21 cellular contexts compared by ENCODE assay signal in the genomic region with DNA sequence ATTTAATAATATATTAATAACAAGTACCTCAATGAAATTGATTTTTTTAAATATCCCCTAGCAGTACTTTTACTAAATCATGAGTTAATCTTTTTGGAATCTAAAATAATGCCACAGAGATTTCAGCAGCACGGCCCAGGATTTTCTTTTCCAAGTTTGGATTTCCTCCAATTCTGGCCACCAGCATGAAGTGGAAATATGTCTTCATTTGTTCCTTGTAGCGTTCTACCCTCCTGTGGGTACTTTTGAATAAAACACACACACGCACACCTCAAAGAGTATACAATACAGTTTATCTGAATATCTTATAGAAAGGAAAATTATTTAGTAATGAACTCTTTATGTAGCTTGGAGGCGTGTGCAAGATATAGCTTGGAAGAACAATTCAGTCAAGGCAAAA.
"Had no signal": no experiment of that assay in that cellular context is flagged by ENCODE, and none has a peak within 500 bp of the region (broad histone marks: within the 10 kb centered on the region; RNA-seq: fewer than 3 reads in every experiment).

No MANE protein-coding gene starts in this region.

- H3K4me3 Mint-ChIP-seq: activated naive CD4-positive, alpha-beta T cell treated with anti-CD3 and anti-CD28 coated beads, Interleukin-2, amount 50 U/mL, for 24 hours; natural killer cell treated with Interleukin-12 subunit alpha and Interleukin-12 subunit beta and Interleukin-15 and Interleukin-18, amount 100 ng/mL, for 72 hours; stimulated activated naive B cell treated with anti-CD40 and anti-IgM and Interleukin-4, amounts not matched to agents 10 μg/mL and 1 μg/mL and 100 μg/mL, for 72 hours; T-helper 2 cell treated with Interferon-gamma antibody and Interleukin-4, amounts not matched to agents 5 μg/mL and 100 μg/mL, for 36 hours had no signal

- DNase-seq: activated T-cell treated with anti-CD3 and anti-CD28 coated beads, Interleukin-2, amount 50 U/mL, for 1 hour; amygdala; cortex of kidney; effector memory CD4-positive, alpha-beta T cell; foreskin keratinocyte; head of caudate nucleus; left colon; mucosa of descending colon; nucleus accumbens; right cardiac atrium; spleen; stimulated activated CD4-positive, alpha-beta T cell treated with anti-CD3 and anti-CD28 coated beads, Interleukin-1b, Interleukin-23, amount 100 ng/mL, for 48 hours; stimulated activated naive B cell treated with anti-CD40 and anti-IgM and Interleukin-4, amounts not matched to agents 10 μg/mL and 1 μg/mL and 100 μg/mL, for 72 hours; substantia nigra; trophoblast cell had no signal

- H3K4me1 ChIP-seq: foreskin keratinocyte had no signal

- H3K27me3 ChIP-seq: cardiac muscle cell, spleen had no signal

- H3K27me3 Mint-ChIP-seq: activated naive CD4-positive, alpha-beta T cell treated with anti-CD3 and anti-CD28 coated beads, Interleukin-2, amount 50 U/mL, for 24 hours; progenitor cell of endocrine pancreas had no signal

- H3K4me3 ChIP-seq: cardiac muscle cell, mucosa of descending colon, spleen had no signal

- H3K9me3 ChIP-seq: mucosa of descending colon, spleen had no signal

- H3K36me3 ChIP-seq: cardiac muscle cell, spleen had no signal

- ATAC-seq: activated CD4-positive, CD25-positive, alpha-beta regulatory T cell treated with anti-CD3 and anti-CD28 coated beads, Interleukin-2, amount 50 U/mL, for 24 hours; foreskin keratinocyte; left colon; mucosa of descending colon; natural killer cell treated with Interleukin-12 subunit alpha and Interleukin-12 subunit beta and Interleukin-15 and Interleukin-18, amount 100 ng/mL, for 72 hours; right cardiac atrium; stimulated activated naive B cell treated with anti-CD40 and anti-IgM and Interleukin-4, amounts not matched to agents 10 μg/mL and 1 μg/mL and 100 μg/mL, for 72 hours had no signal

- H3K27ac Mint-ChIP-seq: activated naive CD4-positive, alpha-beta T cell treated with anti-CD3 and anti-CD28 coated beads, Interleukin-2, amount 50 U/mL, for 24 hours; natural killer cell treated with Interleukin-12 subunit alpha and Interleukin-12 subunit beta and Interleukin-15 and Interleukin-18, amount 100 ng/mL, for 72 hours; progenitor cell of endocrine pancreas; stimulated activated naive B cell treated with anti-CD40 and anti-IgM and Interleukin-4, amounts not matched to agents 10 μg/mL and 1 μg/mL and 100 μg/mL, for 72 hours; T-helper 2 cell treated with Interferon-gamma antibody and Interleukin-4, amounts not matched to agents 5 μg/mL and 100 μg/mL, for 36 hours had no signal

- H3K4me1 Mint-ChIP-seq: stimulated activated naive B cell treated with anti-CD40 and anti-IgM and Interleukin-4, amounts not matched to agents 10 μg/mL and 1 μg/mL and 100 μg/mL, for 72 hours had no signal

- H3K27ac ChIP-seq: cardiac muscle cell, foreskin keratinocyte, spleen had no signal

- H3K9me3 Mint-ChIP-seq: activated naive CD4-positive, alpha-beta T cell treated with anti-CD3 and anti-CD28 coated beads, Interleukin-2, amount 50 U/mL, for 24 hours; natural killer cell treated with Interleukin-12 subunit alpha and Interleukin-12 subunit beta and Interleukin-15 and Interleukin-18, amount 100 ng/mL, for 72 hours; stimulated activated naive B cell treated with anti-CD40 and anti-IgM and Interleukin-4, amounts not matched to agents 10 μg/mL and 1 μg/mL and 100 μg/mL, for 72 hours; T-helper 2 cell treated with Interferon-gamma antibody and Interleukin-4, amounts not matched to agents 5 μg/mL and 100 μg/mL, for 36 hours had no signal

- H3K36me3 Mint-ChIP-seq: natural killer cell treated with Interleukin-12 subunit alpha and Interleukin-12 subunit beta and Interleukin-15 and Interleukin-18, amount 100 ng/mL, for 72 hours; stimulated activated naive B cell treated with anti-CD40 and anti-IgM and Interleukin-4, amounts not matched to agents 10 μg/mL and 1 μg/mL and 100 μg/mL, for 72 hours had no signal
